In the genomic region with DNA sequence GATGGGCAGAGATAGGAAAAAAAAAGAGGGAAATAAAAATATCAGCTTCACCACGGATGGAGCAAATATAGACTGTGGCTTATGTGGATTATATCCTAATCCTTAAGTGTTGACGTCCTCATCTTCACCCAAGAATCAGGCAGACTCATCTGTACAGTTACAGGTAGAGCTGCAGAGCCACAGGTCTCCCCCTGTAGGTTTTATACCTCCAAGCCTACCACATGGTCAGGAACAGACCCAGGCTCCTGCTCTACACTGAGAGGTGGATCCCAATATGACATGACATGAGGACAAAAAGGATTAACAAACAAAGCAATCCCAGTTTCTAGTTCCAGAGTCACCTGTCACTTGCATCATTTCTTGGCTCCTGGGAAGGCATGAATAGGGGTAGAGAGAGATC, we compare ENCODE assay signal across 24 cellular contexts.
"Had no signal": no experiment of that assay in that cellular context is flagged by ENCODE, and none has a peak within 500 bp of the region (broad histone marks: within the 10 kb centered on the region; RNA-seq: fewer than 3 reads in every experiment).

No MANE protein-coding gene starts in this region.

- FAIRE-seq: endothelial cell of umbilical vein, islet of Langerhans had no signal

- H3K9me3 ChIP-seq: adrenal gland, ascending aorta, esophagus muscularis mucosa, gastrocnemius medialis had no signal

- H3K27ac ChIP-seq: adrenal gland, ascending aorta, brain microvascular endothelial cell, esophagus muscularis mucosa, gastrocnemius medialis, VCaP had no signal

- H3K4me3 ChIP-seq: adrenal gland, ascending aorta, esophagus muscularis mucosa, gastrocnemius medialis had no signal

- DNase-seq: activated CD4-positive, alpha-beta T cell treated with anti-CD3 and anti-CD28 coated beads for 1 hour; activated CD4-positive, alpha-beta T cell treated with anti-CD3 and anti-CD28 coated beads, Interleukin-2, amount 50 U/mL, for 1 hour; activated CD8-positive, alpha-beta T cell treated with anti-CD3 and anti-CD28 coated beads, Interleukin-2, amount 10 ng/mL, durations not matched to agents 7 days and 5 days; activated naive CD4-positive, alpha-beta T cell; activated T-cell treated with anti-CD3 and anti-CD28 coated beads, Interleukin-2, amount 50 U/mL, for 1 hour; adrenal gland; brain microvascular endothelial cell; caudate nucleus; dermis blood vessel endothelial cell; effector memory CD4-positive, alpha-beta T cell; gastrocnemius medialis; head of caudate nucleus; hypothalamus; left ventricle myocardium superior; mammary epithelial cell; midbrain; natural killer cell; stimulated activated CD4-positive, alpha-beta T cell treated with anti-CD3 and anti-CD28 coated beads, Interleukin-4, amount 100 ng/mL, for 24 hours; stimulated activated naive CD8-positive, alpha-beta T cell treated with anti-CD3 and anti-CD28 coated beads, Interleukin-15, Interleukin-2, amounts not matched to agents 100 U/mL and 50 U/mL, for 24 hours had no signal

- H3K27me3 ChIP-seq: adrenal gland, ascending aorta, brain microvascular endothelial cell, esophagus muscularis mucosa, gastrocnemius medialis had no signal

- H3K36me3 ChIP-seq: adrenal gland, ascending aorta, brain microvascular endothelial cell, esophagus muscularis mucosa, gastrocnemius medialis had no signal
